ENCODE assay signal across 11 cellular contexts in genomic region chr6:135322427-135323201, GRCh38.
A peak's percentile ranks its signal among the peaks of the same experiment; 100 is the strongest.
DNase-seq lines count a peak whose midpoint lies in the region; ATAC-seq and TF ChIP-seq lines count a peak whose summit lies in the region.
"Had no signal": no experiment of that assay in that cellular context is flagged by ENCODE, and none has a peak within 500 bp of the region (broad histone marks: within the 10 kb centered on the region; RNA-seq: fewer than 3 reads in every experiment).

No MANE protein-coding gene starts in this region.

- H3K36me3 ChIP-seq in endodermal cell (ENCODE audit: control insufficient read depth, insufficient read depth, low read length) (no peaks in the 10 kb centered on the region), Peyer's patch (no peaks in the 10 kb centered on the region)

- H3K27ac ChIP-seq in endodermal cell (ENCODE audit: low read depth, low read length) (no peak overlapping the region), Peyer's patch (no peak overlapping the region)

- ATAC-seq in GM18517 (IDR thresholded peaks at IDR 0.05; ENCODE audit: unreplicated experiment) (peak; percentile 69), GM21526 (IDR thresholded peaks at IDR 0.05; ENCODE audit: low FRiP score, unreplicated experiment) (peak; percentile 57), HG03439 (IDR thresholded peaks at IDR 0.05; ENCODE audit: unreplicated experiment) (peak; percentile 63), HG03565 (IDR thresholded peaks at IDR 0.05; ENCODE audit: unreplicated experiment) (no peak)

- peak overlapping the region; percentile 12 for H3K4me3 Mint-ChIP-seq in endodermal cell
- H3K4me3 Mint-ChIP-seq in HFFc6: no peak overlapping the region

- H3K27me3 ChIP-seq in endodermal cell (ENCODE audit: control insufficient read depth, insufficient read depth, low read length, poor library complexity, severe bottlenecking) (no peaks in the 10 kb centered on the region), Peyer's patch (no peaks in the 10 kb centered on the region)

- no peak for TF ChIP-seq POLR2A in Peyer's patch (IDR thresholded peaks at IDR 0.05)

- H3K9me3 Mint-ChIP-seq in endodermal cell (no peaks in the 10 kb centered on the region), HFFc6 (no peaks in the 10 kb centered on the region)
- H3K9me3 Mint-ChIP-seq: activated naive CD4-positive, alpha-beta T cell treated with anti-CD3 and anti-CD28 coated beads, Interleukin-2, amount 50 U/mL, for 72 hours had no signal

- H3K4me1 ChIP-seq in endodermal cell (ENCODE audit: control insufficient read depth, insufficient read depth, low read length): peaks cover 14% of the 10 kb centered on the region
- H3K4me1 ChIP-seq in Peyer's patch: no peaks in the 10 kb centered on the region

- no peak overlapping the region for H3K9ac ChIP-seq in endodermal cell (ENCODE audit: extremely low read depth, low read length, poor library complexity, severe bottlenecking)

- H3K36me3 Mint-ChIP-seq in endodermal cell (ENCODE audit: low read depth): peaks cover 2% of the 10 kb centered on the region
- 0 out of 2 replicates have a peak, but pooled peaks cover 5% of the 10 kb centered on the region for H3K36me3 Mint-ChIP-seq in HFFc6 (ENCODE audit: low read depth)

- peaks cover 44% of the 10 kb centered on the region for H3K4me1 Mint-ChIP-seq in endodermal cell
- peaks cover 11% of the 10 kb centered on the region for H3K4me1 Mint-ChIP-seq in HFFc6 (ENCODE audit: low read depth)

- H3K27ac Mint-ChIP-seq in endodermal cell (peak overlapping the region; percentile 63), HFFc6 (no peak overlapping the region)
- H3K27ac Mint-ChIP-seq: activated naive CD4-positive, alpha-beta T cell treated with anti-CD3 and anti-CD28 coated beads, Interleukin-2, amount 50 U/mL, for 72 hours had no signal

- no peaks in the 10 kb centered on the region for H3K9me3 ChIP-seq in endodermal cell (ENCODE audit: control insufficient read depth, low read length)
- no peaks in the 10 kb centered on the region for H3K9me3 ChIP-seq in Peyer's patch

- DNase-seq in endodermal cell (no peak), HFFc6 (no peak), Peyer's patch (no peak)
- no peak for DNase-seq in activated CD4-positive, alpha-beta T cell treated with anti-CD3 and anti-CD28 coated beads, Interleukin-2, amount 50 U/mL, for 4 hours
- DNase-seq: Right ventricle myocardium superior had no signal

- H3K27me3 Mint-ChIP-seq in endodermal cell (ENCODE audit: insufficient read depth) (no peaks in the 10 kb centered on the region), HFFc6 (ENCODE audit: insufficient read depth) (no peaks in the 10 kb centered on the region)
- H3K27me3 Mint-ChIP-seq: IgD-negative memory B cell had no signal

- WGBS in endodermal cell (ENCODE audit: insufficient coverage in 1 of 2, insufficient read length in 1 of 2), 2 experiments: 70 to 100% methylated on average over 2 to 3 of the region's 3 CpGs

- no peak for TF ChIP-seq CTCF in endodermal cell (conservative IDR thresholded peaks at IDR 0.05)
- TF ChIP-seq CTCF in HFFc6 (IDR thresholded peaks at IDR 0.05): no peak
- no peak for TF ChIP-seq CTCF in Peyer's patch (IDR thresholded peaks at IDR 0.05)

- peak overlapping the region; percentile 13 for H3K4me3 ChIP-seq in endodermal cell (ENCODE audit: low read length)
- no peak overlapping the region for H3K4me3 ChIP-seq in Peyer's patch
